In genomic region chr2:241654551-241654950, GRCh38 we compare ENCODE assay signal across 37 cellular contexts.
"Had no signal": no experiment of that assay in that cellular context is flagged by ENCODE, and none has a peak within 500 bp of the region (broad histone marks: within the 10 kb centered on the region; RNA-seq: fewer than 3 reads in every experiment).

No MANE protein-coding gene starts in this region.

- H3K27me3 Mint-ChIP-seq: activated B cell treated with CpG ODN at 0.5 μM for 24 hours; activated CD4-positive, alpha-beta memory T cell treated with anti-CD3 and anti-CD28 coated beads for 36 hours; activated CD4-positive, alpha-beta T cell treated with anti-CD3 and anti-CD28 coated beads, Interleukin-2, amount 10 ng/mL, durations not matched to agents 24 days and 14 days; activated CD8-positive, alpha-beta T cell treated with anti-CD3 and anti-CD28 coated beads for 36 hours; activated naive CD8-positive, alpha-beta T cell treated with anti-CD3 and anti-CD28 coated beads for 36 hours; activated T-helper 17 cell treated with anti-CD3 and anti-CD28 coated beads, Interleukin-2, amount 50 U/mL, for 72 hours had no signal

- H3K36me3 ChIP-seq: breast epithelium had no signal

- DNase-seq: activated B cell treated with CpG ODN at 0.5 μM for 24 hours; activated CD4-positive, alpha-beta memory T cell treated with anti-CD3 and anti-CD28 coated beads for 36 hours; activated CD4-positive, alpha-beta T cell treated with anti-CD3 and anti-CD28 coated beads for 4 hours; activated CD4-positive, alpha-beta T cell treated with anti-CD3 and anti-CD28 coated beads, Interleukin-2, amount 10 ng/mL, durations not matched to agents 24 days and 14 days; activated CD4-positive, alpha-beta T cell treated with anti-CD3 and anti-CD28 coated beads, Interleukin-2, amount 50 U/mL, for 1 hour; activated CD4-positive, alpha-beta T cell treated with anti-CD3 and anti-CD28 coated beads, Interleukin-2, amount 50 U/mL, for 4 hours; activated CD4-positive, CD25-positive, alpha-beta regulatory T cell treated with anti-CD3 and anti-CD28 coated beads, Interleukin-2, amount 50 U/mL, for 72 hours; activated CD8-positive, alpha-beta memory T cell treated with anti-CD3 and anti-CD28 coated beads, Interleukin-2, amount 50 U/mL, for 4 hours; activated CD8-positive, alpha-beta T cell treated with anti-CD3 and anti-CD28 coated beads for 36 hours; activated effector memory CD4-positive, alpha-beta T cell treated with anti-CD3 and anti-CD28 coated beads, Interleukin-2, amount 50 U/mL, for 16 hours; activated gamma-delta T cell treated with Interleukin-2 at 50 U/mL for 16 hours; activated naive CD4-positive, alpha-beta T cell; activated naive CD4-positive, alpha-beta T cell treated with anti-CD3 and anti-CD28 coated beads for 36 hours; activated naive CD4-positive, alpha-beta T cell treated with anti-CD3 and anti-CD28 coated beads, Interleukin-2, amount 50 U/mL, for 16 hours; activated naive CD8-positive, alpha-beta T cell treated with anti-CD3 and anti-CD28 coated beads for 36 hours; activated T-cell treated with anti-CD3 and anti-CD28 coated beads for 4 hours; activated T-cell treated with anti-CD3 and anti-CD28 coated beads, Interleukin-2, amount 50 U/mL, for 1 hour; activated T-cell treated with anti-CD3 and anti-CD28 coated beads, Interleukin-2, amount 50 U/mL, for 4 hours; activated T-cell treated with anti-CD3 and anti-CD28 coated beads, Interleukin-2, amount 50 U/mL, for 72 hours; adrenal gland; amniotic stem cell; aorta; body of pancreas; brain microvascular endothelial cell; central memory CD4-positive, alpha-beta T cell; cerebellar nuclear complex; T-helper 1 cell; T-helper 2 cell; T-helper 9 cell had no signal

- ATAC-seq: activated CD8-positive, alpha-beta T cell treated with anti-CD3 and anti-CD28 coated beads for 36 hours; activated naive CD4-positive, alpha-beta T cell treated with anti-CD3 and anti-CD28 coated beads, Interleukin-2, amount 50 U/mL, for 72 hours; activated T-cell treated with anti-CD3 and anti-CD28 coated beads, Interleukin-2, amount 50 U/mL, for 4 hours; activated T-cell treated with anti-CD3 and anti-CD28 coated beads, Interleukin-2, amount 50 U/mL, for 72 hours; activated T-helper 17 cell treated with anti-CD3 and anti-CD28 coated beads, Interleukin-2, amount 50 U/mL, for 72 hours; body of pancreas had no signal

- H3K4me3 ChIP-seq: adrenal gland, body of pancreas, breast epithelium, cardiac muscle cell had no signal

- H3K27ac ChIP-seq: adrenal gland, body of pancreas, brain microvascular endothelial cell, breast epithelium, cardiac muscle cell, VCaP had no signal

- H3K9me3 ChIP-seq: adrenal gland, body of pancreas, breast epithelium had no signal

- H3K4me3 Mint-ChIP-seq: activated B cell treated with CpG ODN at 0.5 μM for 24 hours; activated CD4-positive, alpha-beta memory T cell treated with anti-CD3 and anti-CD28 coated beads for 36 hours; activated CD4-positive, alpha-beta T cell treated with anti-CD3 and anti-CD28 coated beads, Interleukin-2, amount 10 ng/mL, durations not matched to agents 24 days and 14 days; activated CD8-positive, alpha-beta T cell treated with anti-CD3 and anti-CD28 coated beads for 36 hours; activated naive CD4-positive, alpha-beta T cell treated with anti-CD3 and anti-CD28 coated beads for 36 hours; activated naive CD8-positive, alpha-beta T cell treated with anti-CD3 and anti-CD28 coated beads for 36 hours; activated T-cell treated with anti-CD3 and anti-CD28 coated beads, Interleukin-2, amount 50 U/mL, for 4 hours; activated T-cell treated with anti-CD3 and anti-CD28 coated beads, Interleukin-2, amount 50 U/mL, for 72 hours; activated T-helper 1 cell treated with anti-CD3 and anti-CD28 coated beads, Interleukin-12 subunit alpha, Interleukin-12 subunit beta, Interleukin-2, Interleukin-4 antibody, amounts not matched to agents 30 ng/mL and 10 ng/mL and 1 ng/mL, durations not matched to agents 14 hours and 24 hours and 36 hours; activated T-helper 17 cell treated with anti-CD3 and anti-CD28 coated beads, Interleukin-2, amount 50 U/mL, for 72 hours; T-helper 1 cell treated with Interleukin-12 subunit alpha and Interleukin-12 subunit beta and Interleukin-4 antibody, amounts not matched to agents 30 μg/mL and 1 μg/mL, for 36 hours; T-helper 2 cell treated with Interferon-gamma antibody and Interleukin-4, amounts not matched to agents 5 μg/mL and 100 μg/mL, for 36 hours had no signal

- H3K4me1 ChIP-seq: adrenal gland, breast epithelium had no signal

- H3K27me3 ChIP-seq: adrenal gland, body of pancreas, brain microvascular endothelial cell, breast epithelium, cardiac muscle cell had no signal

- H3K4me1 Mint-ChIP-seq: activated B cell treated with CpG ODN at 0.5 μM for 24 hours had no signal

- H3K27ac Mint-ChIP-seq: activated B cell treated with CpG ODN at 0.5 μM for 24 hours; activated CD4-positive, alpha-beta memory T cell treated with anti-CD3 and anti-CD28 coated beads for 36 hours; activated CD4-positive, alpha-beta T cell treated with anti-CD3 and anti-CD28 coated beads, Interleukin-2, amount 10 ng/mL, durations not matched to agents 24 days and 14 days; activated CD8-positive, alpha-beta T cell treated with anti-CD3 and anti-CD28 coated beads for 36 hours; activated naive CD4-positive, alpha-beta T cell treated with anti-CD3 and anti-CD28 coated beads for 36 hours; activated naive CD8-positive, alpha-beta T cell treated with anti-CD3 and anti-CD28 coated beads for 36 hours; activated T-cell treated with anti-CD3 and anti-CD28 coated beads, Interleukin-2, amount 50 U/mL, for 72 hours; activated T-helper 1 cell treated with anti-CD3 and anti-CD28 coated beads, Interleukin-12 subunit alpha, Interleukin-12 subunit beta, Interleukin-2, Interleukin-4 antibody, amounts not matched to agents 30 ng/mL and 10 ng/mL and 1 ng/mL, durations not matched to agents 14 hours and 24 hours and 36 hours; activated T-helper 17 cell treated with anti-CD3 and anti-CD28 coated beads, Interleukin-2, amount 50 U/mL, for 72 hours; T-helper 1 cell treated with Interleukin-12 subunit alpha and Interleukin-12 subunit beta and Interleukin-4 antibody, amounts not matched to agents 30 μg/mL and 1 μg/mL, for 36 hours; T-helper 2 cell treated with Interferon-gamma antibody and Interleukin-4, amounts not matched to agents 5 μg/mL and 100 μg/mL, for 36 hours had no signal

- H3K9me3 Mint-ChIP-seq: activated B cell treated with CpG ODN at 0.5 μM for 24 hours; activated CD4-positive, alpha-beta memory T cell treated with anti-CD3 and anti-CD28 coated beads for 36 hours; activated CD4-positive, alpha-beta T cell treated with anti-CD3 and anti-CD28 coated beads, Interleukin-2, amount 10 ng/mL, durations not matched to agents 24 days and 14 days; activated CD8-positive, alpha-beta T cell treated with anti-CD3 and anti-CD28 coated beads for 36 hours; activated naive CD4-positive, alpha-beta T cell treated with anti-CD3 and anti-CD28 coated beads for 36 hours; activated naive CD4-positive, alpha-beta T cell treated with anti-CD3 and anti-CD28 coated beads, Interleukin-2, amount 50 U/mL, for 72 hours; activated naive CD8-positive, alpha-beta T cell treated with anti-CD3 and anti-CD28 coated beads for 36 hours; activated T-cell treated with anti-CD3 and anti-CD28 coated beads, Interleukin-2, amount 50 U/mL, for 4 hours; activated T-cell treated with anti-CD3 and anti-CD28 coated beads, Interleukin-2, amount 50 U/mL, for 72 hours; activated T-helper 1 cell treated with anti-CD3 and anti-CD28 coated beads, Interleukin-12 subunit alpha, Interleukin-12 subunit beta, Interleukin-2, Interleukin-4 antibody, amounts not matched to agents 30 ng/mL and 10 ng/mL and 1 ng/mL, durations not matched to agents 14 hours and 24 hours and 36 hours; activated T-helper 17 cell treated with anti-CD3 and anti-CD28 coated beads, Interleukin-2, amount 50 U/mL, for 72 hours; T-helper 1 cell treated with Interleukin-12 subunit alpha and Interleukin-12 subunit beta and Interleukin-4 antibody, amounts not matched to agents 30 μg/mL and 1 μg/mL, for 36 hours; T-helper 2 cell treated with Interferon-gamma antibody and Interleukin-4, amounts not matched to agents 5 μg/mL and 100 μg/mL, for 36 hours had no signal
